ENCODE assay signal across 8 cellular contexts in genomic region chr17:30808785-30809286, GRCh38. TPM values are rescaled to one million over a fixed set of nuclear protein-coding genes. Genes with fewer than 3 reads are reported as not detected.
A peak's percentile ranks its signal among the peaks of the same experiment; 100 is the strongest.
DNase-seq lines count a peak whose midpoint lies in the region; ATAC-seq and TF ChIP-seq lines count a peak whose summit lies in the region.

No MANE protein-coding gene starts in this region.

- H3K4me1 Mint-ChIP-seq in dendritic cell treated with granulocyte-macrophage colony-stimulating factor and Interleukin-4, amounts not matched to agents 40 ng/mL and 50 ng/mL, for 4 days (ENCODE audit: low read depth), result peaks cover 46% of the 10 kb centered on the region

- peak overlapping the region; percentile 79 for H3K4me2 ChIP-seq in MM.1S (ENCODE audit: low read depth, low read length)
- H3K4me2 ChIP-seq in mesendoderm (ENCODE audit: low read length), result no peak overlapping the region

- intact Hi-C loops in dendritic cell treated with granulocyte-macrophage colony-stimulating factor and Interleukin-4, amounts not matched to agents 40 ng/mL and 50 ng/mL, for 4 days (cut with micrococcal nuclease), result loop anchor here (2.0 kb wide), 1 partner anchor 14 kb away; no protein-coding TSS in a partner anchor

- H3K27ac ChIP-seq in MM.1S (ENCODE audit: low read length), result peak overlapping the region; percentile 85
- H3K27ac ChIP-seq in upper lobe of left lung, result peak overlapping the region; percentile 61 to 82 (median 76)
- H3K27ac ChIP-seq in mesendoderm (ENCODE audit: low read depth, low read length), result no peak overlapping the region

- DNase-seq in GM06990 (ENCODE audit: extremely low read depth, insufficient read length) (peak; percentile 80), MM.1S (peak; percentile 87), upper lobe of left lung (no peak), mesendoderm (no peak), NCI-H1417 treated with DMSO at 0.1 percent for 48 hours (lab: John Stamatoyannopoulos, UW) (no peak), DMS79 treated with DMSO at 0.1 percent for 48 hours (lab: John Stamatoyannopoulos, UW) (no peak)

- H3K9ac ChIP-seq in MM.1S (ENCODE audit: low read length) (peak overlapping the region; percentile 30; the same call in 1 of the 2 replicates), mesendoderm (ENCODE audit: low read length) (no peak overlapping the region)

- H3K36me3 Mint-ChIP-seq in dendritic cell treated with granulocyte-macrophage colony-stimulating factor and Interleukin-4, amounts not matched to agents 40 ng/mL and 50 ng/mL, for 4 days (ENCODE audit: low read depth), result peaks cover 53% of the 10 kb centered on the region

- peaks cover 7% of the 10 kb centered on the region for H3K79me1 ChIP-seq in mesendoderm (ENCODE audit: low read length)

- no peak overlapping the region for H3K56ac ChIP-seq in mesendoderm (ENCODE audit: low read length)

- H3K23ac ChIP-seq in mesendoderm (ENCODE audit: low read length), result no peak overlapping the region

- H3K9me3 ChIP-seq in MM.1S (replicated peaks; ENCODE audit: insufficient read depth, low read length), result no peaks in the 10 kb centered on the region
- H3K9me3 ChIP-seq in upper lobe of left lung, result no peaks in the 10 kb centered on the region

- no peak overlapping the region for H3K18ac ChIP-seq in mesendoderm (ENCODE audit: low read length)

- H3K27me3 Mint-ChIP-seq in dendritic cell treated with granulocyte-macrophage colony-stimulating factor and Interleukin-4, amounts not matched to agents 40 ng/mL and 50 ng/mL, for 4 days, result no peaks in the 10 kb centered on the region

- no peak overlapping the region for H2BK5ac ChIP-seq in mesendoderm (ENCODE audit: low read length)

- TF ChIP-seq CTCF in GM06990 (IDR thresholded peaks at IDR 0.05; ENCODE audit: insufficient read depth, low read length, poor library complexity, severe bottlenecking) (no peak), MM.1S (IDR thresholded peaks at IDR 0.05; ENCODE audit: low read length) (no peak), upper lobe of left lung (IDR thresholded peaks at IDR 0.05) (no peak)

- no peak for TF ChIP-seq EP300 in upper lobe of left lung (IDR thresholded peaks at IDR 0.05)

- no peak overlapping the region for H3K4ac ChIP-seq in mesendoderm (ENCODE audit: low read depth, low read length)

- H4K8ac ChIP-seq in mesendoderm (ENCODE audit: low read depth, low read length), result no peak overlapping the region

- no peaks in the 10 kb centered on the region for H3K9me3 Mint-ChIP-seq in dendritic cell treated with granulocyte-macrophage colony-stimulating factor and Interleukin-4, amounts not matched to agents 40 ng/mL and 50 ng/mL, for 4 days

- H3K4me1 ChIP-seq in MM.1S (ENCODE audit: low read length) (peaks cover 22% of the 10 kb centered on the region), upper lobe of left lung (peaks cover 16 to 41% (median 22%) of the 10 kb centered on the region in 4 donors), mesendoderm (ENCODE audit: control insufficient read depth, low read depth, low read length) (no peaks in the 10 kb centered on the region)

- no peaks in the 10 kb centered on the region for H3K9me2 ChIP-seq in MM.1S (replicated peaks; ENCODE audit: insufficient read depth, low read length)

- H4K5ac ChIP-seq in mesendoderm (ENCODE audit: low read length), result no peak overlapping the region

- peak overlapping the region; percentile 58 for H3K4me3 Mint-ChIP-seq in dendritic cell treated with granulocyte-macrophage colony-stimulating factor and Interleukin-4, amounts not matched to agents 40 ng/mL and 50 ng/mL, for 4 days

- no peak overlapping the region for H2BK120ac ChIP-seq in mesendoderm (ENCODE audit: low read depth, low read length)

- ATAC-seq in GM21381 (IDR thresholded peaks at IDR 0.05; ENCODE audit: unreplicated experiment) (peak; percentile 90), upper lobe of left lung (ENCODE audit: low FRiP score in 2 of 2) (peak; percentile 72 to 78)

- H2AK5ac ChIP-seq in mesendoderm (ENCODE audit: low read length), result no peak overlapping the region

- H2AFZ ChIP-seq in MM.1S (ENCODE audit: low read length), result no peak overlapping the region

- H3K27me3 ChIP-seq in GM06990 (replicated peaks; ENCODE audit: control insufficient read depth, insufficient read depth, low read length) (no peaks in the 10 kb centered on the region), MM.1S (replicated peaks; ENCODE audit: insufficient read depth, low read length) (no peaks in the 10 kb centered on the region), upper lobe of left lung (no peaks in the 10 kb centered on the region), mesendoderm (ENCODE audit: insufficient read depth, low read length, poor library complexity) (no peaks in the 10 kb centered on the region)

- H3K27ac Mint-ChIP-seq in dendritic cell treated with granulocyte-macrophage colony-stimulating factor and Interleukin-4, amounts not matched to agents 40 ng/mL and 50 ng/mL, for 4 days, result peak overlapping the region; percentile 81

- no peak overlapping the region for H2BK15ac ChIP-seq in mesendoderm (replicated peaks; ENCODE audit: low read depth)

- peak overlapping the region; percentile 22; the same call in 1 of the 2 replicates for H3K4me3 ChIP-seq in GM06990 (replicated peaks; ENCODE audit: low read depth, low read length)
- H3K4me3 ChIP-seq in MM.1S (ENCODE audit: low read length), result peak overlapping the region; percentile 38
- H3K4me3 ChIP-seq in upper lobe of left lung, result peak overlapping the region in 1 of 4 donors; percentile 15
- no peak overlapping the region for H3K4me3 ChIP-seq in mesendoderm (ENCODE audit: low read length)

- TF ChIP-seq POLR2A in upper lobe of left lung (IDR thresholded peaks at IDR 0.05), result no peak

- WGBS in upper lobe of left lung, 2 donors, result 53 to 58% methylated on average over 9 of the region's 9 CpGs
- no CpG with 5 or more reads among the region's 9 CpGs for WGBS in mesendoderm (ENCODE audit: extremely low coverage, insufficient coverage, low lambda C conversion rate)

- peaks cover under 1% of the 10 kb centered on the region; the same call in 1 of the 2 replicates for H3K36me3 ChIP-seq in GM06990 (ENCODE audit: control insufficient read depth, insufficient read depth, low read length)
- H3K36me3 ChIP-seq in MM.1S (replicated peaks; ENCODE audit: insufficient read depth, low read length), result no peaks in the 10 kb centered on the region
- H3K36me3 ChIP-seq in upper lobe of left lung, result peaks cover 0 to 8% (median under 1%) of the 10 kb centered on the region in 4 donors
- H3K36me3 ChIP-seq in mesendoderm (ENCODE audit: control insufficient read depth, insufficient read depth, low read length), result no peaks in the 10 kb centered on the region

- H3K79me2 ChIP-seq in MM.1S (ENCODE audit: low read length) (peaks cover 87% of the 10 kb centered on the region), mesendoderm (ENCODE audit: control insufficient read depth, insufficient read depth, low read length) (peaks cover 7% of the 10 kb centered on the region)

- H3F3A ChIP-seq in MM.1S (ENCODE audit: insufficient read depth, low read length), result peaks cover 22% of the 10 kb centered on the region

- 0 out of 2 replicates have a peak, but pooled peaks cover 2% of the 10 kb centered on the region for H4K20me1 ChIP-seq in MM.1S (ENCODE audit: insufficient read depth, low read length)

RNA-seq across cellular contexts. Expression of gene CRLF3, which starts 15.7 kb away (rescaled TPM):
- 10 to 100 TPM in 5 of 6 donors, 1 to 10 TPM in 1; 8.1 to 26.4 (median 17.8) TPM for total RNA-seq in upper lobe of left lung
- 14.6 TPM for polyA plus RNA-seq in mesendoderm (2013, experiment 1 of 2)
- polyA plus RNA-seq in mesendoderm (2013, experiment 2 of 2), result 14.9 TPM

RNA-seq across cellular contexts. Expression of gene ATAD5, which starts 22.9 kb away (rescaled TPM):
- 1 to 10 TPM; 1.5 to 6.3 (median 1.9) TPM for total RNA-seq in upper lobe of left lung
- 10.8 TPM for polyA plus RNA-seq in mesendoderm (2013, experiment 1 of 2)
- polyA plus RNA-seq in mesendoderm (2013, experiment 2 of 2), result 11.1 TPM

Comparison
In these comparisons a context has a peak if more than half of its experiments do, and no peak if none do; other contexts are left out.
1. DNase-seq: peak in GM06990 (single experiment) and MM.1S (single experiment); none in upper lobe of left lung (0 of 2), mesendoderm (single experiment), NCI-H1417 treated with DMSO at 0.1 percent for 48 hours (single experiment) and DMS79 treated with DMSO at 0.1 percent for 48 hours (single experiment).